Comparison of ENCODE assay signal across 1 cellular context in the genomic region with DNA sequence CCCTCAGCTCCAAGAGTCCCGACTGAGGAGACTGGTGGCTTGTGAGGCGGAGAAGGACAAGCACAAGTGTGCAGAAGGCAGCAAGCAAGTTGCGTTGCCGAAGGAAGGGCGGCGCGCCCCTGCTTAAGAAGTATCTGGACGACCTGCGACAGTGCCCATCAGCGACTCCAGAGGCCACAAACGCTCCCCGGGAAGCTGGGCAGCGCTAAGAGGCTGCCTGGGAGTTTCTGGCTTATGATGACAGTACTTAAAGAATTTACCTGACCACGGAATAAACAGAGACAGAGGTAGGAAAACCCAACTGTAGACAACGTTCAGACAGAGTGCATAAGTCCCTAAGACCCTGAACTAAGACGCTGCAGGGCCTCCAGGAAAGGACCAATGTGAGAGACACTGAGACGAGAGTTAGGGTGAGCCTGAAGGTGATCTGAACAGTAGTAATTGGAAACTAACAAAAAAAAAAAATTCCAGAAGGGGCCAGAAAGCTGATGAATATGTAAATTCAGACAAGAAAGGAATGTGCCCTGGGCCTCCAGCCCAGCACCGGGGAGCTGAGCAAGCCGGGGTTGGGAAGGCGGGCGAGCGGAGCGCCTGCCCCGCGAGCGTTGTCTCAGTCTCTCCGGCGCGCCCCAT.
TF ChIP-seq lines count a peak whose summit lies in the region.

No MANE protein-coding gene starts in this region.

TF ChIP-seq in GM23338, 12 proteins besides CTCF, POLR2A, EP300 and RAD21 (continued from another document):
- TF ChIP-seq ZNF331 (CRISPR knock-in tag; IDR thresholded peaks at IDR 0.05; ENCODE audit: low read depth) (no peak), STAT1 (IDR thresholded peaks at IDR 0.05; ENCODE audit: unreplicated experiment) (no peak), ZNF114 (CRISPR knock-in tag; IDR thresholded peaks at IDR 0.05) (no peak), EZH2 (IDR thresholded peaks at IDR 0.05; ENCODE audit: low read depth, unreplicated experiment) (no peak)
